ENCODE assay signal across 20 cellular contexts in the genomic region with DNA sequence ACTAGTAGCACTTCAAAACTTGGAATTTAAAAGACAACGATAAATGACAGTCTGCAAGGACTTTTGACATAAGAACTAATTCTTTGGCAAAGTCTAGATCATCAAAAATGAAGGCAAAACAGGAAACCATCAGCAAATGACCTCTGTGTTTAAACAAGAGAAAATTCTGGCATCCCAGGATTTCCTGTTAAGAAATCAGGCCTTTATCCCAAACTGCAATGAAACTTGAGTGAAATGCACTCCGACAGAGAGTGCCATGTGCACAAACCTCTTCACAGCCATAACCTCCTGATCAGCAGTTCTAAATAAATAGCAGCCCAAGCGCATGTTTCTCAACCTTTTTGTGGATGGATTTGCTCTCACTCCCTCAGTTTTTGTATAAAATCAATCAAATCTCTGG.
DNase-seq lines count a peak whose midpoint lies in the region; ATAC-seq, FAIRE-seq and TF ChIP-seq lines count a peak whose summit lies in the region.
"Had no signal": no experiment of that assay in that cellular context is flagged by ENCODE, and none has a peak within 500 bp of the region (broad histone marks: within the 10 kb centered on the region; RNA-seq: fewer than 3 reads in every experiment).

No MANE protein-coding gene starts in this region.

- H3K4me3 Mint-ChIP-seq in HFFc6 = no peak overlapping the region
- H3K4me3 Mint-ChIP-seq: H9, neural crest cell had no signal

- H2AFZ ChIP-seq in endothelial cell of umbilical vein (ENCODE audit: low read depth, low read length) = no peak overlapping the region

- H3K27ac ChIP-seq in endothelial cell of umbilical vein (ENCODE audit: insufficient read depth, low read depth, low read length) = no peak overlapping the region
- peak overlapping the region; percentile 26 to 53 for H3K27ac ChIP-seq in left lung
- H3K27ac ChIP-seq in subcutaneous abdominal adipose tissue (ENCODE audit: low read depth, low read length) = peak overlapping the region; percentile 77
- H3K27ac ChIP-seq: BLaER1 treated with 17β-estradiol and CSF1 and Interleukin-3, amounts not matched to agents 10 nM and 100 nM; VCaP had no signal

- DNase-seq in HFFc6 (peak; percentile 24), endothelial cell of umbilical vein (ENCODE audit: low read depth, low spot score) (peak; percentile 51), left lung (no peak), NCI-H1436 (lab: John Stamatoyannopoulos, UW) (no peak)
- DNase-seq in stimulated activated CD4-positive, alpha-beta T cell treated with anti-CD3 and anti-CD28 coated beads, Interleukin-4, amount 100 ng/mL, for 24 hours = no peak
- DNase-seq: activated effector memory CD4-positive, alpha-beta T cell treated with anti-CD3 and anti-CD28 coated beads, Interleukin-2, amount 50 U/mL, for 16 hours; KG1; NCI-H1417 treated with DMSO at 0.1 percent for 48 hours; NCI-H510A treated with DMSO at 0.1 percent for 48 hours; OCI-M1; substantia nigra had no signal

- H4K20me1 ChIP-seq in endothelial cell of umbilical vein (replicated peaks; ENCODE audit: control insufficient read depth, extremely low read depth, insufficient read depth, low read length) = no peaks in the 10 kb centered on the region
- H4K20me1 ChIP-seq: BLaER1 treated with 17β-estradiol and CSF1 and Interleukin-3, amounts not matched to agents 10 nM and 100 nM had no signal

- POLR2A ChIA-PET in endothelial cell of umbilical vein (lab: Charles Lee) = no interaction called here

- H3K9me3 ChIP-seq in endothelial cell of umbilical vein (replicated peaks; ENCODE audit: control insufficient read depth, insufficient read depth, low read length) (no peaks in the 10 kb centered on the region), left lung (no peaks in the 10 kb centered on the region), subcutaneous abdominal adipose tissue (ENCODE audit: control insufficient read depth in 5 of 5, low read length in 5 of 5) (no peaks in the 10 kb centered on the region)
- H3K9me3 ChIP-seq: BLaER1 treated with 17β-estradiol and CSF1 and Interleukin-3, amounts not matched to agents 10 nM and 100 nM had no signal

- peaks cover 39% of the 10 kb centered on the region for H3K4me1 ChIP-seq in endothelial cell of umbilical vein (ENCODE audit: control insufficient read depth, extremely low read depth, insufficient read depth, low read length)
- peaks cover 27 to 33% of the 10 kb centered on the region in 2 donors for H3K4me1 ChIP-seq in left lung
- H3K4me1 ChIP-seq in subcutaneous abdominal adipose tissue (ENCODE audit: control insufficient read depth in 5 of 5, insufficient read depth in 5 of 5, low read length in 5 of 5) = peaks cover 21 to 68% (median 66%) of the 10 kb centered on the region in 5 donors

- H3K9ac ChIP-seq in endothelial cell of umbilical vein (replicated peaks; ENCODE audit: extremely low read depth, insufficient read depth, low read length) = no peak overlapping the region
- H3K9ac ChIP-seq in subcutaneous abdominal adipose tissue (ENCODE audit: low read length in 5 of 5) = peak overlapping the region in 1 of 5 donors; percentile 28
- H3K9ac ChIP-seq: BLaER1 treated with 17β-estradiol and CSF1 and Interleukin-3, amounts not matched to agents 10 nM and 100 nM had no signal

- no peaks in the 10 kb centered on the region; the same call in 1 of the 2 replicates for H3K27me3 Mint-ChIP-seq in HFFc6 (ENCODE audit: insufficient read depth)

- no peaks in the 10 kb centered on the region for H3K36me3 Mint-ChIP-seq in HFFc6 (ENCODE audit: low read depth)

- no peaks in the 10 kb centered on the region for H3K9me1 ChIP-seq in endothelial cell of umbilical vein (replicated peaks; ENCODE audit: control insufficient read depth, extremely low read depth, insufficient read depth, low read length)

- H3K27ac Mint-ChIP-seq in HFFc6 = peak overlapping the region; percentile 30

- no peak for TF ChIP-seq POLR2A in endothelial cell of umbilical vein (IDR thresholded peaks at IDR 0.05; ENCODE audit: low read depth, low read length)

- CTCF ChIA-PET in endothelial cell of umbilical vein (lab: Charles Lee) = interaction anchor here (1.3 to 1.4 kb wide), 2 partner anchors 10 to 274 kb away, joined by 3 to 4 read pairs; no protein-coding TSS in a partner anchor

- peak; percentile 40 for FAIRE-seq in endothelial cell of umbilical vein (lab: Jason Lieb, UNC)
- FAIRE-seq: GM12878 had no signal

- intact Hi-C loops in endothelial cell of umbilical vein (cut with micrococcal nuclease) (loop anchor here (1.0 kb wide), 1 partner anchor 8 kb away; no protein-coding TSS in a partner anchor), left lung (cut with DNase I) (no loop called here)

- H3K36me3 ChIP-seq in endothelial cell of umbilical vein (ENCODE audit: control insufficient read depth in 2 of 2, extremely low read depth in 1 of 2, insufficient read depth in 2 of 2, low read length in 2 of 2) (no peaks in the 10 kb centered on the region), left lung (no peaks in the 10 kb centered on the region), subcutaneous abdominal adipose tissue (ENCODE audit: control insufficient read depth in 5 of 5, insufficient read depth in 5 of 5, low read length in 5 of 5) (no peaks in the 10 kb centered on the region)
- H3K36me3 ChIP-seq: BLaER1 treated with 17β-estradiol and CSF1 and Interleukin-3, amounts not matched to agents 10 nM and 100 nM had no signal

- no peak overlapping the region for H3K4me2 ChIP-seq in endothelial cell of umbilical vein (ENCODE audit: insufficient read depth, low read length)

- peak; percentile 59 for ATAC-seq in left lung
- no peak for ATAC-seq in GM18511 (IDR thresholded peaks at IDR 0.05; ENCODE audit: unreplicated experiment)
- ATAC-seq in GM19324 (IDR thresholded peaks at IDR 0.05; ENCODE audit: low FRiP score, unreplicated experiment) = no peak

- peaks cover 51% of the 10 kb centered on the region for H3K4me1 Mint-ChIP-seq in HFFc6 (ENCODE audit: low read depth)

- H3K4me3 ChIP-seq in endothelial cell of umbilical vein (replicated peaks in 1 of 3; ENCODE audit: insufficient read depth in 1 of 3, low read depth in 1 of 3, low read length in 3 of 3) (no peak overlapping the region), left lung (no peak overlapping the region), subcutaneous abdominal adipose tissue (ENCODE audit: low read depth in 1 of 5, low read length in 5 of 5) (no peak overlapping the region)
- H3K4me3 ChIP-seq: BLaER1 treated with 17β-estradiol and CSF1 and Interleukin-3, amounts not matched to agents 10 nM and 100 nM; GM12878; skin epidermis had no signal

- no TSS peak for BruUV-seq in endothelial cell of umbilical vein (replicated peaks; lab: Mats Ljungman, UMichigan)

- TF ChIP-seq CTCF in HFFc6 (IDR thresholded peaks at IDR 0.05) = no peak
- TF ChIP-seq CTCF in endothelial cell of umbilical vein (IDR thresholded peaks at IDR 0.05; ENCODE audit: extremely low read depth in 1 of 2, insufficient read depth in 1 of 2, low read depth in 1 of 2, low read length in 2 of 2) = no peak
- no peak for TF ChIP-seq CTCF in left lung (IDR thresholded peaks at IDR 0.05)

- no peaks in the 10 kb centered on the region for H3K9me3 Mint-ChIP-seq in HFFc6
- H3K9me3 Mint-ChIP-seq: H9, neural crest cell had no signal

- no peaks in the 10 kb centered on the region for H3K79me2 ChIP-seq in endothelial cell of umbilical vein (ENCODE audit: control insufficient read depth, insufficient read depth, low read length)

- no peaks in the 10 kb centered on the region for H3K27me3 ChIP-seq in endothelial cell of umbilical vein (ENCODE audit: control insufficient read depth in 2 of 2, insufficient read depth in 2 of 2, low read length in 2 of 2)
- no peaks in the 10 kb centered on the region for H3K27me3 ChIP-seq in left lung
- H3K27me3 ChIP-seq in subcutaneous abdominal adipose tissue (ENCODE audit: control insufficient read depth in 5 of 5, insufficient read depth in 4 of 5, low read length in 5 of 5) = no peaks in the 10 kb centered on the region
- H3K27me3 ChIP-seq: BLaER1 treated with 17β-estradiol and CSF1 and Interleukin-3, amounts not matched to agents 10 nM and 100 nM had no signal

- dilution Hi-C loops in endothelial cell of umbilical vein (cut with MboI; ENCODE audit: extremely low pct_ligation_motif_present, low sequenced_read_pairs) = no loop called here

TF ChIP-seq in endothelial cell of umbilical vein, 7 proteins besides CTCF, POLR2A, EP300 and RAD21:
- TF ChIP-seq, protein P1, sequence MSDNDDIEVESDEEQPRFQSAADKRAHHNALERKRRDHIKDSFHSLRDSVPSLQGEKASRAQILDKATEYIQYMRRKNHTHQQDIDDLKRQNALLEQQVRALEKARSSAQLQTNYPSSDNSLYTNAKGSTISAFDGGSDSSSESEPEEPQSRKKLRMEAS (IDR thresholded peaks at IDR 0.05; ENCODE audit: insufficient read depth, insufficient read length) = no peak
- TF ChIP-seq FOS (IDR thresholded peaks at IDR 0.05; ENCODE audit: borderline replicate concordance, insufficient read depth, low read length) (no peak), JUN (IDR thresholded peaks at IDR 0.05; ENCODE audit: borderline replicate concordance, insufficient read depth, insufficient read length, low read depth) (no peak), MYC (IDR thresholded peaks at IDR 0.05; ENCODE audit: low read depth, low read length) (no peak), POLR2AphosphoS5 (IDR thresholded peaks at IDR 0.05; ENCODE audit: insufficient read depth, low read depth, low read length) (no peak), GATA2 (IDR thresholded peaks at IDR 0.05; ENCODE audit: insufficient read depth, insufficient read length, low read depth, low read length) (no peak), EZH2 (IDR thresholded peaks at IDR 0.05; ENCODE audit: borderline replicate concordance, low read depth, low read length, severe bottlenecking) (no peak)
TF ChIP-seq in endothelial cell of umbilical vein: peak in this region for 0.

Comparison
In these comparisons a context has a peak if more than half of its experiments do, and no peak if none do; other contexts are left out.
1. DNase-seq: peak in HFFc6 (single experiment) and endothelial cell of umbilical vein (single experiment); none in left lung (0 of 2), stimulated activated CD4-positive, alpha-beta T cell treated with anti-CD3 and anti-CD28 coated beads, Interleukin-4, amount 100 ng/mL, for 24 hours (single experiment) and NCI-H1436 (single experiment).